15 cellular contexts compared by ENCODE assay signal in the genomic region with DNA sequence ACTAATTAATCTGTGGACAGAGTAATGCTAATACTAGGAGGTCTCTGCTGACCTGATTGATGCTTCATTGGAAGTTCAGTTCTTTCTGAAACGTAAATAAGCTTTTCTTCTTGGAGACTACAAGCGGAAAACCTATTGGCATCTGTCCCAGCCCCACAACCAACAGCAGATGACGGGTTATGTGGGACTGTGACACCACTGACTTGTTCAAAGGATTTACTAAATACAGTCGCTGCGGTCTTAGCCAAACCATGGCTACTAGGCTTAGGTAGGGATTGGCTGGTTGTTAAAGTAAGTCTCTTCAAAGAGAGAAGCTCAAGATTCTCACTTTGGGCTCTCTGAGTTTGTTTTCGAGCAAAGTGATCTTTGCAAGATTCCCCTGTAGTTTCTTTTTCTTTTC.
DNase-seq lines count a peak whose midpoint lies in the region; ATAC-seq and TF ChIP-seq lines count a peak whose summit lies in the region.
"Had no signal": no experiment of that assay in that cellular context is flagged by ENCODE, and none has a peak within 500 bp of the region (broad histone marks: within the 10 kb centered on the region; RNA-seq: fewer than 3 reads in every experiment).

No MANE protein-coding gene starts in this region.

- H3K4me1 ChIP-seq in adrenal gland (replicated peaks in 1 of 2) = no peaks in the 10 kb centered on the region
- H3K4me1 ChIP-seq: BLaER1 had no signal

- TF ChIP-seq CTCF in WERI-Rb-1 (IDR thresholded peaks at IDR 0.05; ENCODE audit: low read depth, low read length) = no peak
- TF ChIP-seq CTCF in adrenal gland (IDR thresholded peaks at IDR 0.05) = no peak

- DNase-seq in D341Med (ENCODE audit: low spot score) = peak; percentile 45
- peak; percentile 16 for DNase-seq in WERI-Rb-1
- peak; percentile 71 for DNase-seq in fibroblast of peridontal ligament (ENCODE audit: extremely low read depth)
- DNase-seq in putamen (ENCODE audit: low spot score) = peak; percentile 7
- no peak for DNase-seq in HEK293T (ENCODE audit: extremely low spot score)
- no peak for DNase-seq in adrenal gland
- DNase-seq: ACHN; CD8-positive, alpha-beta memory T cell; NCI-H1436; NCI-H2029 treated with DMSO at 0.1 percent for 48 hours; NCI-H510A; RPMI8226 had no signal

- H3K4me3 ChIP-seq in WERI-Rb-1 (ENCODE audit: low read depth, low read length) (no peak overlapping the region), adrenal gland (no peak overlapping the region)
- H3K4me3 ChIP-seq: BLaER1, HAP-1 had no signal

- H3K36me3 ChIP-seq in WERI-Rb-1 (no peaks in the 10 kb centered on the region), adrenal gland (replicated peaks in 1 of 2) (peaks cover 0 to 4% of the 10 kb centered on the region in 2 donors)

- CTCF ChIA-PET in HEK293T (lab: Yijun Ruan, JAX) = no interaction called here

- no peak for TF ChIP-seq POLR2A in adrenal gland (IDR thresholded peaks at IDR 0.05)

- H3K9me3 ChIP-seq in WERI-Rb-1 (ENCODE audit: severe bottlenecking) = no peaks in the 10 kb centered on the region
- H3K9me3 ChIP-seq in adrenal gland (replicated peaks in 1 of 3) = no peaks in the 10 kb centered on the region
- H3K9me3 ChIP-seq: BLaER1, HAP-1 had no signal

- no peak for ATAC-seq in GM21723 (IDR thresholded peaks at IDR 0.05; ENCODE audit: unreplicated experiment)

- 87 to 99% (median 91%) methylated on average over 6 of the region's 6 CpGs for WGBS in adrenal gland, 4 donors

- no peaks in the 10 kb centered on the region for H3K27me3 ChIP-seq in WERI-Rb-1 (ENCODE audit: insufficient read depth, low read depth, severe bottlenecking)
- H3K27me3 ChIP-seq in adrenal gland = no peaks in the 10 kb centered on the region
- H3K27me3 ChIP-seq: BLaER1 had no signal

- intact Hi-C loops in adrenal gland (cut with DNase I) = no loop called here

- POLR2A ChIA-PET in HEK293T (lab: Yijun Ruan, JAX) = no interaction called here

- H3K27ac ChIP-seq in WERI-Rb-1 = no peak overlapping the region
- H3K27ac ChIP-seq in adrenal gland = no peak overlapping the region
- H3K27ac ChIP-seq: BLaER1 had no signal

TF ChIP-seq in HEK293T, 16 proteins besides CTCF, POLR2A, EP300 and RAD21:
- TF ChIP-seq FOXM1 (IDR thresholded peaks at IDR 0.05; ENCODE audit: borderline replicate concordance) = no peak
- TF ChIP-seq ZNF384 (IDR thresholded peaks at IDR 0.05) = no peak
- TF ChIP-seq FOXA1 (IDR thresholded peaks at IDR 0.05) = no peak
- no peak for TF ChIP-seq NFRKB (IDR thresholded peaks at IDR 0.05)
- no peak for TF ChIP-seq ARNT (IDR thresholded peaks at IDR 0.05)
- TF ChIP-seq ELF4 (IDR thresholded peaks at IDR 0.05) = no peak
- no peak for TF ChIP-seq SP1 (IDR thresholded peaks at IDR 0.05)
- no peak for TF ChIP-seq HDGF (IDR thresholded peaks at IDR 0.05; ENCODE audit: borderline replicate concordance)
- no peak for TF ChIP-seq BHLHE40 (IDR thresholded peaks at IDR 0.05; ENCODE audit: borderline replicate concordance)
- no peak for TF ChIP-seq LEF1 (IDR thresholded peaks at IDR 0.05; ENCODE audit: borderline replicate concordance)

Comparison
In these comparisons a context has a peak if more than half of its experiments do, and no peak if none do; other contexts are left out.
1. DNase-seq: peak in D341Med (single experiment), WERI-Rb-1 (single experiment), fibroblast of peridontal ligament (single experiment) and putamen (single experiment); none in HEK293T (single experiment) and adrenal gland (0 of 7).